Comparison of ENCODE assay signal across 23 cellular contexts in the genomic region with DNA sequence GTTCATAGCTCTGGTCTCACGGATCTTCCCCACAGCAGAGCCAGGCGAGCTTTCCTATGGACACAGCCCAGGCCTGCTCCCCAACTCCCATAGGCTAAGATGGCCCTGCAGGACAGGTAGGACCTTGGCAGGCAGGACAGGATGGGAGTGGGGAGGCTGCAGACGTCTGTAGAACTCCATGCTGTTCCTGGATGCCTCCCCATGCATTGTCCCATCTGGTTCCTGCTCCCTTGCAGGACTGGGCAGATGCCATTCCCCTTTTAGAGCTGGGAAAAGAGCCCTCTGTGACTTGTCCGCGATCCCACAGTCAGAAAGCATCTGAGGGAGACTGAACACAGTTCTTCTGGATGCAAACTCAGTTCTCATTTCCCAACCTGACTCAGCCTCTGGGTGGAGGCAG.
A peak's percentile ranks its signal among the peaks of the same experiment; 100 is the strongest.
DNase-seq lines count a peak whose midpoint lies in the region; ATAC-seq, FAIRE-seq and TF ChIP-seq lines count a peak whose summit lies in the region.
"Had no signal": no experiment of that assay in that cellular context is flagged by ENCODE, and none has a peak within 500 bp of the region (broad histone marks: within the 10 kb centered on the region; RNA-seq: fewer than 3 reads in every experiment).

No MANE protein-coding gene starts in this region.

- peak overlapping the region; percentile 5 to 69 for H3K27ac Mint-ChIP-seq in natural killer cell treated with Interleukin-12 subunit alpha and Interleukin-12 subunit beta and Interleukin-15 and Interleukin-18, amount 100 ng/mL, for 72 hours
- H3K27ac Mint-ChIP-seq in natural killer cell (no peak overlapping the region), neural progenitor cell (peak overlapping the region; percentile 65)
- H3K27ac Mint-ChIP-seq: B cell; CD8-positive, alpha-beta T cell had no signal

- WGBS in K562 (ENCODE audit: insufficient coverage, low coverage, missing lambda C conversion rate), result 46% methylated on average over 5 of the region's 5 CpGs

- no peak for TF ChIP-seq RAD21 in K562 (CRISPR knock-in tag; conservative IDR thresholded peaks at IDR 0.05 in 1 of 2, IDR thresholded peaks at IDR 0.05 in 1 of 2)

- no peak for FAIRE-seq in K562 (lab: Jason Lieb, UNC)
- FAIRE-seq: A204.1, GM12878, H54 had no signal

- H3K27me3 Mint-ChIP-seq in natural killer cell treated with Interleukin-12 subunit alpha and Interleukin-12 subunit beta and Interleukin-15 and Interleukin-18, amount 100 ng/mL, for 72 hours, result no peaks in the 10 kb centered on the region
- H3K27me3 Mint-ChIP-seq in natural killer cell (ENCODE audit: low read depth in 2 of 2), result peaks cover 0 to 4% of the 10 kb centered on the region in 2 donors
- peaks cover 19% of the 10 kb centered on the region for H3K27me3 Mint-ChIP-seq in neural progenitor cell (ENCODE audit: insufficient read depth, low read depth)

- no peaks in the 10 kb centered on the region; a peak in 1 of 5 replicates for H3K27me3 ChIP-seq in K562 (ENCODE audit: control insufficient read depth in 2 of 2, insufficient read depth in 2 of 2, low read length in 2 of 2)
- H3K27me3 ChIP-seq in neural progenitor cell, result no peaks in the 10 kb centered on the region
- H3K27me3 ChIP-seq: BLaER1 had no signal

- no peaks in the 10 kb centered on the region for H3K36me3 ChIP-seq in K562 (ENCODE audit: control insufficient read depth, insufficient read depth, low read length)
- no peaks in the 10 kb centered on the region for H3K36me3 ChIP-seq in neural progenitor cell
- H3K36me3 ChIP-seq: BLaER1, HAP-1 had no signal

- H2AFZ ChIP-seq in K562 (ENCODE audit: low read depth, low read length) (no peak overlapping the region), neural progenitor cell (replicated peaks) (no peak overlapping the region)

- BruUV-seq in K562 (replicated peaks; lab: Mats Ljungman, UMichigan), result no TSS peak

- POLR2A ChIA-PET in K562 (lab: Yijun Ruan, JAX), result interaction anchor here (0.7 to 4.0 kb wide), 6 partner anchors 8 to 35 kb away, joined by 3 to 24 read pairs (median 4); no protein-coding TSS in a partner anchor

- no peak overlapping the region for H3K4me2 ChIP-seq in K562 (ENCODE audit: insufficient read depth, low read length)
- H3K4me2 ChIP-seq in neural progenitor cell, result no peak overlapping the region
- H3K4me2 ChIP-seq: BLaER1 had no signal

- H3K4me3 Mint-ChIP-seq in natural killer cell treated with Interleukin-12 subunit alpha and Interleukin-12 subunit beta and Interleukin-15 and Interleukin-18, amount 100 ng/mL, for 72 hours, result no peak overlapping the region
- H3K4me3 Mint-ChIP-seq in natural killer cell (no peak overlapping the region), neural progenitor cell (no peak overlapping the region)
- H3K4me3 Mint-ChIP-seq: B cell; CD4-positive, CD25-positive, alpha-beta regulatory T cell; CD8-positive, alpha-beta T cell had no signal

- no peaks in the 10 kb centered on the region for H3K9me1 ChIP-seq in K562 (ENCODE audit: control insufficient read depth, insufficient read depth, low read length)

- H3K9ac ChIP-seq in K562 (ENCODE audit: insufficient read depth in 1 of 2, low read depth in 2 of 2, low read length in 2 of 2) (no peak overlapping the region), neural progenitor cell (no peak overlapping the region)
- H3K9ac ChIP-seq: BLaER1 had no signal

- peaks cover 20% of the 10 kb centered on the region for H3K36me3 Mint-ChIP-seq in natural killer cell treated with Interleukin-12 subunit alpha and Interleukin-12 subunit beta and Interleukin-15 and Interleukin-18, amount 100 ng/mL, for 72 hours
- H3K36me3 Mint-ChIP-seq in natural killer cell (no peaks in the 10 kb centered on the region), neural progenitor cell (no peaks in the 10 kb centered on the region)
- H3K36me3 Mint-ChIP-seq: CD4-positive, CD25-positive, alpha-beta regulatory T cell; CD8-positive, alpha-beta T cell had no signal

- peaks cover 9% of the 10 kb centered on the region for H3F3A ChIP-seq in neural progenitor cell (ENCODE audit: low read depth)

- TF ChIP-seq POLR2A in K562 (conservative IDR thresholded peaks at IDR 0.05), result no peak

- H4K20me1 ChIP-seq in K562 (replicated peaks; ENCODE audit: control insufficient read depth, insufficient read depth, low read length) (no peaks in the 10 kb centered on the region), neural progenitor cell (ENCODE audit: low read depth) (no peaks in the 10 kb centered on the region)
- H4K20me1 ChIP-seq: BLaER1 had no signal

- intact Hi-C loops in natural killer cell (cut with micrococcal nuclease) (no loop called here), K562 (cut with micrococcal nuclease) (no loop called here)

- in situ Hi-C loops in K562 (cut with MboI), result no loop called here

- H3K9me3 ChIP-seq in K562 (replicated peaks; ENCODE audit: control insufficient read depth, insufficient read depth, low read depth, low read length) (no peaks in the 10 kb centered on the region), neural progenitor cell (ENCODE audit: low read depth) (no peaks in the 10 kb centered on the region)
- H3K9me3 ChIP-seq: Caco-2, HAP-1 had no signal

- TF ChIP-seq EP300 in K562 (IDR thresholded peaks at IDR 0.05; ENCODE audit: low read length), result no peak

- no peak overlapping the region for H3K4me3 ChIP-seq in K562
- H3K4me3 ChIP-seq in neural progenitor cell, result no peak overlapping the region
- no peak overlapping the region for H3K4me3 ChIP-seq in coronary artery
- no peak overlapping the region for H3K4me3 ChIP-seq in foreskin fibroblast (ENCODE audit: low read depth in 1 of 2, low read length in 2 of 2)
- H3K4me3 ChIP-seq: BLaER1, GM12878, HAP-1 had no signal

- no peak for TF ChIP-seq CTCF in natural killer cell (IDR thresholded peaks at IDR 0.05)
- no peak for TF ChIP-seq CTCF in K562 (IDR thresholded peaks at IDR 0.05 in 2 of 3, conservative IDR thresholded peaks at IDR 0.05 in 1 of 3; ENCODE audit: insufficient read depth in 2 of 3, low read depth in 1 of 3, low read length in 3 of 3)
- TF ChIP-seq CTCF in neural progenitor cell (IDR thresholded peaks at IDR 0.05), result no peak
- TF ChIP-seq CTCF in coronary artery (IDR thresholded peaks at IDR 0.05), result no peak
- no peak for TF ChIP-seq CTCF in foreskin fibroblast (IDR thresholded peaks at IDR 0.05; ENCODE audit: low read depth, low read length)

- H3K27ac ChIP-seq in K562 (ENCODE audit: extremely low read depth, low read depth, low read length), result no peak overlapping the region
- no peak overlapping the region for H3K27ac ChIP-seq in neural progenitor cell
- H3K27ac ChIP-seq in coronary artery, result no peak overlapping the region
- H3K27ac ChIP-seq: 22Rv1, BLaER1, C4-2B had no signal

- no peak for ATAC-seq in natural killer cell treated with Interleukin-12 subunit alpha and Interleukin-12 subunit beta and Interleukin-15 and Interleukin-18, amount 100 ng/mL, for 72 hours
- ATAC-seq in natural killer cell, result no peak
- ATAC-seq in K562, result no peak
- ATAC-seq: CD8-positive, alpha-beta T cell; GM12878 had no signal

- peaks cover 8% of the 10 kb centered on the region for H3K9me3 Mint-ChIP-seq in natural killer cell treated with Interleukin-12 subunit alpha and Interleukin-12 subunit beta and Interleukin-15 and Interleukin-18, amount 100 ng/mL, for 72 hours
- H3K9me3 Mint-ChIP-seq in natural killer cell (peaks cover 0 to 5% of the 10 kb centered on the region in 2 donors), neural progenitor cell (peaks cover 3% of the 10 kb centered on the region)
- H3K9me3 Mint-ChIP-seq: CD8-positive, alpha-beta T cell had no signal

- H3K79me2 ChIP-seq in K562 (ENCODE audit: control insufficient read depth, insufficient read depth, low read length) (no peaks in the 10 kb centered on the region), neural progenitor cell (ENCODE audit: low read depth) (no peaks in the 10 kb centered on the region)

- H3K4me1 ChIP-seq in K562 (replicated peaks in 1 of 2; ENCODE audit: control insufficient read depth in 2 of 2, insufficient read depth in 2 of 2, low read length in 2 of 2), result peaks cover 5 to 11% of the 10 kb centered on the region in 2 experiments; a peak in 3 of 5 replicates
- H3K4me1 ChIP-seq in neural progenitor cell, result peaks cover 10% of the 10 kb centered on the region
- H3K4me1 ChIP-seq: HAP-1 had no signal

- H3K4me1 Mint-ChIP-seq in natural killer cell treated with Interleukin-12 subunit alpha and Interleukin-12 subunit beta and Interleukin-15 and Interleukin-18, amount 100 ng/mL, for 72 hours (ENCODE audit: low read depth in 2 of 2), result peaks cover 55 to 59% of the 10 kb centered on the region in 2 donors
- H3K4me1 Mint-ChIP-seq in natural killer cell (peaks cover 27 to 57% of the 10 kb centered on the region in 2 donors), neural progenitor cell (peaks cover 19% of the 10 kb centered on the region)

- CTCF ChIA-PET in K562 (lab: Yijun Ruan, JAX; ENCODE audit: low intra/inter-chr PET ratio), result no interaction called here

- no peak for DNase-seq in natural killer cell treated with Interleukin-12 subunit alpha and Interleukin-12 subunit beta and Interleukin-15 and Interleukin-18, amount 100 ng/mL, for 72 hours (ENCODE audit: low spot score)
- DNase-seq in natural killer cell (no peak), K562 (ENCODE audit: extremely low read depth in 1 of 4, low spot score in 3 of 4) (no peak), neural progenitor cell (ENCODE audit: low spot score) (no peak), coronary artery (ENCODE audit: low spot score) (no peak), NCI-H526 (lab: John Stamatoyannopoulos, UW) (no peak), foreskin fibroblast (no peak)
- DNase-seq in stimulated activated CD4-positive, alpha-beta T cell treated with anti-CD3 and anti-CD28 coated beads, Interleukin-2, amount 100 ng/mL, for 48 hours, result no peak
- DNase-seq: Caco-2; CD4-positive, CD25-positive, alpha-beta regulatory T cell; CD8-positive, alpha-beta T cell; DMS153; DND-41; GDM1; GOT3 had no signal

TF ChIP-seq in K562, 482 proteins besides CTCF, POLR2A, EP300 and RAD21:
- TF ChIP-seq SP2 (IDR thresholded peaks at IDR 0.05; ENCODE audit: extremely low read depth, low read depth, low read length, poor library complexity, severe bottlenecking), result no peak
- TF ChIP-seq CREB1 (IDR thresholded peaks at IDR 0.05), result no peak
- TF ChIP-seq CREB1 (CRISPR knock-in tag; IDR thresholded peaks at IDR 0.05), result 0 out of 2 replicates have a peak, but pooled peaks have one; percentile 1
- no peak for TF ChIP-seq MED1 (CRISPR knock-in tag; IDR thresholded peaks at IDR 0.05; ENCODE audit: borderline replicate concordance)
TF ChIP-seq in K562: peak in this region for 1.

Comparison
In these comparisons a context has a peak if more than half of its experiments do, and no peak if none do; other contexts are left out.
1. H3K27ac Mint-ChIP-seq: peak in natural killer cell treated with Interleukin-12 subunit alpha and Interleukin-12 subunit beta and Interleukin-15 and Interleukin-18, amount 100 ng/mL, for 72 hours (2 of 2) and neural progenitor cell (single experiment); none in natural killer cell (0 of 2).